In genomic region chr14:94400454-94400853, GRCh38 we compare ENCODE assay signal across 1 cellular context.
TF ChIP-seq lines count a peak whose summit lies in the region.

No MANE protein-coding gene starts in this region.

TF ChIP-seq in HepG2, 621 proteins besides CTCF, POLR2A, EP300 and RAD21 (continued from another document and continues in another):
- no peak for TF ChIP-seq ETV6 (CRISPR knock-in tag; conservative IDR thresholded peaks at IDR 0.05)
- no peak for TF ChIP-seq ZNF800 (CRISPR knock-in tag; IDR thresholded peaks at IDR 0.05)
- TF ChIP-seq KDM5B (CRISPR knock-in tag; IDR thresholded peaks at IDR 0.05; ENCODE audit: borderline replicate concordance) = no peak
- no peak for TF ChIP-seq ATF7 (IDR thresholded peaks at IDR 0.05)
- TF ChIP-seq ATF7 (CRISPR knock-in tag; IDR thresholded peaks at IDR 0.05) = no peak; the same call in 1 of the 2 replicates
- TF ChIP-seq RARA (CRISPR knock-in tag; IDR thresholded peaks at IDR 0.05) = peak; percentile 48
- TF ChIP-seq, protein P1, sequence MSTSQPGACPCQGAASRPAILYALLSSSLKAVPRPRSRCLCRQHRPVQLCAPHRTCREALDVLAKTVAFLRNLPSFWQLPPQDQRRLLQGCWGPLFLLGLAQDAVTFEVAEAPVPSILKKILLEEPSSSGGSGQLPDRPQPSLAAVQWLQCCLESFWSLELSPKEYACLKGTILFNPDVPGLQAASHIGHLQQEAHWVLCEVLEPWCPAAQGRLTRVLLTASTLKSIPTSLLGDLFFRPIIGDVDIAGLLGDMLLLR (CRISPR knock-in tag; IDR thresholded peaks at IDR 0.05) = no peak
- TF ChIP-seq NKX3-1 (CRISPR knock-in tag; IDR thresholded peaks at IDR 0.05) = no peak
- peak; percentile 39; the same call in 1 of the 2 replicates for TF ChIP-seq ZNF124 (CRISPR knock-in tag; IDR thresholded peaks at IDR 0.05)
- peak; percentile 45; the same call in 1 of the 2 replicates for TF ChIP-seq FOXO1 (CRISPR knock-in tag; IDR thresholded peaks at IDR 0.05)
- no peak for TF ChIP-seq ZSCAN25 (CRISPR knock-in tag; IDR thresholded peaks at IDR 0.05)
- no peak for TF ChIP-seq RBFOX2 (IDR thresholded peaks at IDR 0.05; ENCODE audit: low read depth, low read length)
- peak; percentile 71; the same call in 1 of the 2 replicates for TF ChIP-seq KDM6A (CRISPR knock-in tag; IDR thresholded peaks at IDR 0.05; ENCODE audit: low read depth)
- TF ChIP-seq ZNF703 (CRISPR knock-in tag; IDR thresholded peaks at IDR 0.05; ENCODE audit: borderline replicate concordance) = no peak
- no peak for TF ChIP-seq ZNF281 (CRISPR knock-in tag; IDR thresholded peaks at IDR 0.05; ENCODE audit: borderline replicate concordance)
- peak; percentile 80 for TF ChIP-seq HNF4G (IDR thresholded peaks at IDR 0.05; ENCODE audit: borderline replicate concordance, low read depth, low read length)
- TF ChIP-seq HNF4G (CRISPR knock-in tag; IDR thresholded peaks at IDR 0.05; ENCODE audit: borderline replicate concordance, low read depth) = no peak
- TF ChIP-seq SMAD1 (CRISPR knock-in tag; IDR thresholded peaks at IDR 0.05; ENCODE audit: borderline replicate concordance, low read depth) = no peak
- TF ChIP-seq SP1 (IDR thresholded peaks at IDR 0.05) = no peak
- TF ChIP-seq SP1 (CRISPR knock-in tag; IDR thresholded peaks at IDR 0.05) = no peak
- TF ChIP-seq HDAC1 (CRISPR knock-in tag; IDR thresholded peaks at IDR 0.05) = peak; percentile 56
- no peak for TF ChIP-seq NFATC3 (CRISPR knock-in tag; IDR thresholded peaks at IDR 0.05)
- TF ChIP-seq REL (CRISPR knock-in tag; conservative IDR thresholded peaks at IDR 0.05) = no peak
- TF ChIP-seq, protein P2, sequence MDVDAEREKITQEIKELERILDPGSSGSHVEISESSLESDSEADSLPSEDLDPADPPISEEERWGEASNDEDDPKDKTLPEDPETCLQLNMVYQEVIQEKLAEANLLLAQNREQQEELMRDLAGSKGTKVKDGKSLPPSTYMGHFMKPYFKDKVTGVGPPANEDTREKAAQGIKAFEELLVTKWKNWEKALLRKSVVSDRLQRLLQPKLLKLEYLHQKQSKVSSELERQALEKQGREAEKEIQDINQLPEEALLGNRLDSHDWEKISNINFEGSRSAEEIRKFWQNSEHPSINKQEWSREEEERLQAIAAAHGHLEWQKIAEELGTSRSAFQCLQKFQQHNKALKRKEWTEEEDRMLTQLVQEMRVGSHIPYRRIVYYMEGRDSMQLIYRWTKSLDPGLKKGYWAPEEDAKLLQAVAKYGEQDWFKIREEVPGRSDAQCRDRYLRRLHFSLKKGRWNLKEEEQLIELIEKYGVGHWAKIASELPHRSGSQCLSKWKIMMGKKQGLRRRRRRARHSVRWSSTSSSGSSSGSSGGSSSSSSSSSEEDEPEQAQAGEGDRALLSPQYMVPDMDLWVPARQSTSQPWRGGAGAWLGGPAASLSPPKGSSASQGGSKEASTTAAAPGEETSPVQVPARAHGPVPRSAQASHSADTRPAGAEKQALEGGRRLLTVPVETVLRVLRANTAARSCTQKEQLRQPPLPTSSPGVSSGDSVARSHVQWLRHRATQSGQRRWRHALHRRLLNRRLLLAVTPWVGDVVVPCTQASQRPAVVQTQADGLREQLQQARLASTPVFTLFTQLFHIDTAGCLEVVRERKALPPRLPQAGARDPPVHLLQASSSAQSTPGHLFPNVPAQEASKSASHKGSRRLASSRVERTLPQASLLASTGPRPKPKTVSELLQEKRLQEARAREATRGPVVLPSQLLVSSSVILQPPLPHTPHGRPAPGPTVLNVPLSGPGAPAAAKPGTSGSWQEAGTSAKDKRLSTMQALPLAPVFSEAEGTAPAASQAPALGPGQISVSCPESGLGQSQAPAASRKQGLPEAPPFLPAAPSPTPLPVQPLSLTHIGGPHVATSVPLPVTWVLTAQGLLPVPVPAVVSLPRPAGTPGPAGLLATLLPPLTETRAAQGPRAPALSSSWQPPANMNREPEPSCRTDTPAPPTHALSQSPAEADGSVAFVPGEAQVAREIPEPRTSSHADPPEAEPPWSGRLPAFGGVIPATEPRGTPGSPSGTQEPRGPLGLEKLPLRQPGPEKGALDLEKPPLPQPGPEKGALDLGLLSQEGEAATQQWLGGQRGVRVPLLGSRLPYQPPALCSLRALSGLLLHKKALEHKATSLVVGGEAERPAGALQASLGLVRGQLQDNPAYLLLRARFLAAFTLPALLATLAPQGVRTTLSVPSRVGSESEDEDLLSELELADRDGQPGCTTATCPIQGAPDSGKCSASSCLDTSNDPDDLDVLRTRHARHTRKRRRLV (CRISPR knock-in tag; IDR thresholded peaks at IDR 0.05) = no peak
- TF ChIP-seq CENPX (CRISPR knock-in tag; IDR thresholded peaks at IDR 0.05) = no peak
- TF ChIP-seq ZNF788 (CRISPR knock-in tag; IDR thresholded peaks at IDR 0.05; ENCODE audit: borderline replicate concordance) = no peak; the same call in 1 of the 2 replicates
- TF ChIP-seq XRCC5 (optimal IDR thresholded peaks at IDR 0.05; ENCODE audit: low read length) = no peak
- TF ChIP-seq ATF1 (CRISPR knock-in tag; IDR thresholded peaks at IDR 0.05) = peak; percentile 34; the same call in 1 of the 2 replicates
- no peak for TF ChIP-seq CCDC6 (CRISPR knock-in tag; IDR thresholded peaks at IDR 0.05)
- no peak for TF ChIP-seq ZNF672 (CRISPR knock-in tag; IDR thresholded peaks at IDR 0.05)
- peak; percentile 82 for TF ChIP-seq ZNF121 (CRISPR knock-in tag; IDR thresholded peaks at IDR 0.05)
- TF ChIP-seq ZNF317 (CRISPR knock-in tag; IDR thresholded peaks at IDR 0.05) = 0 out of 2 replicates have a peak, but pooled peaks have one; percentile 31
- TF ChIP-seq BRD4 (CRISPR knock-in tag; IDR thresholded peaks at IDR 0.05) = no peak
- TF ChIP-seq ZNF224 (CRISPR knock-in tag; IDR thresholded peaks at IDR 0.05) = no peak
- TF ChIP-seq BORCS8-MEF2B (CRISPR knock-in tag; IDR thresholded peaks at IDR 0.05) = 0 out of 2 replicates have a peak, but pooled peaks have one; percentile 42
- TF ChIP-seq CSRNP2 (CRISPR knock-in tag; conservative IDR thresholded peaks at IDR 0.05; ENCODE audit: low read depth) = no peak
- no peak for TF ChIP-seq PCBP1 (IDR thresholded peaks at IDR 0.05; ENCODE audit: borderline replicate concordance, low read depth, low read length)
- TF ChIP-seq ZNF83 (CRISPR knock-in tag; IDR thresholded peaks at IDR 0.05; ENCODE audit: borderline replicate concordance) = no peak
- TF ChIP-seq EED (CRISPR knock-in tag; IDR thresholded peaks at IDR 0.05) = no peak
- TF ChIP-seq ZBTB38 (CRISPR knock-in tag; IDR thresholded peaks at IDR 0.05) = no peak
- no peak for TF ChIP-seq ZNF615 (CRISPR knock-in tag; IDR thresholded peaks at IDR 0.05; ENCODE audit: borderline replicate concordance)
- TF ChIP-seq TMF1 (CRISPR knock-in tag; IDR thresholded peaks at IDR 0.05; ENCODE audit: low read depth) = no peak
- TF ChIP-seq, protein P3, sequence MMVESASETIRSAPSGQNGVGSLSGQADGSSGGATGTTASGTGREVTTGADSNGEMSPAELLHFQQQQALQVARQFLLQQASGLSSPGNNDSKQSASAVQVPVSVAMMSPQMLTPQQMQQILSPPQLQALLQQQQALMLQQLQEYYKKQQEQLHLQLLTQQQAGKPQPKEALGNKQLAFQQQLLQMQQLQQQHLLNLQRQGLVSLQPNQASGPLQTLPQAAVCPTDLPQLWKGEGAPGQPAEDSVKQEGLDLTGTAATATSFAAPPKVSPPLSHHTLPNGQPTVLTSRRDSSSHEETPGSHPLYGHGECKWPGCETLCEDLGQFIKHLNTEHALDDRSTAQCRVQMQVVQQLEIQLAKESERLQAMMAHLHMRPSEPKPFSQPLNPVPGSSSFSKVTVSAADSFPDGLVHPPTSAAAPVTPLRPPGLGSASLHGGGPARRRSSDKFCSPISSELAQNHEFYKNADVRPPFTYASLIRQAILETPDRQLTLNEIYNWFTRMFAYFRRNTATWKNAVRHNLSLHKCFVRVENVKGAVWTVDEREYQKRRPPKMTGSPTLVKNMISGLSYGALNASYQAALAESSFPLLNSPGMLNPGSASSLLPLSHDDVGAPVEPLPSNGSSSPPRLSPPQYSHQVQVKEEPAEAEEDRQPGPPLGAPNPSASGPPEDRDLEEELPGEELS (CRISPR knock-in tag; IDR thresholded peaks at IDR 0.05) = peak; percentile 75; the same call in 1 of the 2 replicates
- TF ChIP-seq MIXL1 (CRISPR knock-in tag; IDR thresholded peaks at IDR 0.05) = peak; percentile 45; the same call in 1 of the 2 replicates
- no peak for TF ChIP-seq NFRKB (IDR thresholded peaks at IDR 0.05)
- TF ChIP-seq ZNF451 (CRISPR knock-in tag; IDR thresholded peaks at IDR 0.05) = no peak
- TF ChIP-seq NFYB (CRISPR knock-in tag; IDR thresholded peaks at IDR 0.05) = no peak
- no peak for TF ChIP-seq MTF2 (CRISPR knock-in tag; IDR thresholded peaks at IDR 0.05; ENCODE audit: borderline replicate concordance)
- TF ChIP-seq, protein P4, sequence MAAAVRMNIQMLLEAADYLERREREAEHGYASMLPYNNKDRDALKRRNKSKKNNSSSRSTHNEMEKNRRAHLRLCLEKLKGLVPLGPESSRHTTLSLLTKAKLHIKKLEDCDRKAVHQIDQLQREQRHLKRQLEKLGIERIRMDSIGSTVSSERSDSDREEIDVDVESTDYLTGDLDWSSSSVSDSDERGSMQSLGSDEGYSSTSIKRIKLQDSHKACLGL (CRISPR knock-in tag; IDR thresholded peaks at IDR 0.05) = no peak
- no peak for TF ChIP-seq YEATS4 (CRISPR knock-in tag; IDR thresholded peaks at IDR 0.05; ENCODE audit: borderline replicate concordance)
- no peak for TF ChIP-seq ZNF383 (CRISPR knock-in tag; IDR thresholded peaks at IDR 0.05; ENCODE audit: borderline replicate concordance)
- TF ChIP-seq ZBTB42 (CRISPR knock-in tag; IDR thresholded peaks at IDR 0.05) = no peak
- TF ChIP-seq TCF7 (IDR thresholded peaks at IDR 0.05; ENCODE audit: low read depth) = no peak
- TF ChIP-seq YEATS2 (CRISPR knock-in tag; IDR thresholded peaks at IDR 0.05; ENCODE audit: borderline replicate concordance) = no peak
- no peak for TF ChIP-seq ZBTB10 (CRISPR knock-in tag; IDR thresholded peaks at IDR 0.05; ENCODE audit: borderline replicate concordance)
- TF ChIP-seq ZNF850 (CRISPR knock-in tag; conservative IDR thresholded peaks at IDR 0.05) = no peak
- 0 out of 2 replicates have a peak, but pooled peaks have one; percentile 31 for TF ChIP-seq MEF2D (CRISPR knock-in tag; IDR thresholded peaks at IDR 0.05)
- no peak for TF ChIP-seq ZNF790 (CRISPR knock-in tag; IDR thresholded peaks at IDR 0.05; ENCODE audit: borderline replicate concordance)
- TF ChIP-seq MAFG (CRISPR knock-in tag; IDR thresholded peaks at IDR 0.05) = no peak
